17 cellular contexts compared by ENCODE assay signal in genomic region chr15:71048913-71049675, GRCh38.
DNase-seq lines count a peak whose midpoint lies in the region; ATAC-seq, FAIRE-seq and TF ChIP-seq lines count a peak whose summit lies in the region.
"Had no signal": no experiment of that assay in that cellular context is flagged by ENCODE, and none has a peak within 500 bp of the region (broad histone marks: within the 10 kb centered on the region; RNA-seq: fewer than 3 reads in every experiment).

No MANE protein-coding gene starts in this region.

- no peak for ATAC-seq in T-helper 17 cell
- ATAC-seq in HG02970 (IDR thresholded peaks at IDR 0.05; ENCODE audit: low FRiP score, unreplicated experiment) = no peak
- ATAC-seq: activated T-helper 17 cell treated with anti-CD3 and anti-CD28 coated beads, Interleukin-2, amount 50 U/mL, for 72 hours; left colon had no signal

- H3K36me3 Mint-ChIP-seq in T-helper 17 cell (ENCODE audit: low read depth) = no peaks in the 10 kb centered on the region

- no peak overlapping the region for H3K27ac Mint-ChIP-seq in T-helper 17 cell
- H3K27ac Mint-ChIP-seq: activated CD4-positive, alpha-beta T cell treated with anti-CD3 and anti-CD28 coated beads, Interleukin-2, amount 10 ng/mL, durations not matched to agents 24 days and 14 days; activated T-helper 17 cell treated with anti-CD3 and anti-CD28 coated beads, Interleukin-2, amount 50 U/mL, for 72 hours had no signal

- no peak overlapping the region for H3K4me3 Mint-ChIP-seq in T-helper 17 cell
- H3K4me3 Mint-ChIP-seq: activated CD4-positive, alpha-beta T cell treated with anti-CD3 and anti-CD28 coated beads, Interleukin-2, amount 10 ng/mL, durations not matched to agents 24 days and 14 days; activated T-helper 17 cell treated with anti-CD3 and anti-CD28 coated beads, Interleukin-2, amount 50 U/mL, for 72 hours; neural crest cell had no signal

- H3K9me3 ChIP-seq in T-helper 17 cell (ENCODE audit: control insufficient read depth, low read length, poor library complexity, severe bottlenecking) = no peaks in the 10 kb centered on the region
- H3K9me3 ChIP-seq: suprapubic skin had no signal

- DNase-seq in H54 (ENCODE audit: insufficient read length, low spot score) (peak; percentile 13), amniotic epithelial cell (ENCODE audit: low read depth) (peak; percentile 97), glomerular visceral epithelial cell (ENCODE audit: extremely low spot score) (peak; percentile 80), urothelium cell line (ENCODE audit: low spot score) (peak; percentile 54), Ammon's horn (ENCODE audit: low spot score) (no peak), T-helper 17 cell (no peak)
- DNase-seq: activated CD4-positive, alpha-beta T cell treated with anti-CD3 and anti-CD28 coated beads, Interleukin-2, amount 10 ng/mL, durations not matched to agents 24 days and 14 days; left colon; MM.1S had no signal

- FAIRE-seq in H54 (lab: Jason Lieb, UNC) (peak; percentile 41), urothelium cell line (lab: Jason Lieb, UNC) (no peak)
- FAIRE-seq: frontal cortex, GM12891, GM19239, H1 had no signal

- TF ChIP-seq POLR2A in H54 (IDR thresholded peaks at IDR 0.05; ENCODE audit: low read depth, low read length) = no peak

- no peaks in the 10 kb centered on the region for H3K4me1 Mint-ChIP-seq in T-helper 17 cell
- H3K4me1 Mint-ChIP-seq: activated CD4-positive, alpha-beta T cell treated with anti-CD3 and anti-CD28 coated beads, Interleukin-2, amount 10 ng/mL, durations not matched to agents 24 days and 14 days; activated T-helper 17 cell treated with anti-CD3 and anti-CD28 coated beads, Interleukin-2, amount 50 U/mL, for 72 hours had no signal

- peaks cover 4% of the 10 kb centered on the region for H3K27me3 Mint-ChIP-seq in T-helper 17 cell
- H3K27me3 Mint-ChIP-seq: activated CD4-positive, alpha-beta T cell treated with anti-CD3 and anti-CD28 coated beads, Interleukin-2, amount 10 ng/mL, durations not matched to agents 24 days and 14 days; activated T-helper 17 cell treated with anti-CD3 and anti-CD28 coated beads, Interleukin-2, amount 50 U/mL, for 72 hours had no signal

Comparison
In these comparisons a context has a peak if more than half of its experiments do, and no peak if none do; other contexts are left out.
1. DNase-seq: peak in H54 (single experiment), amniotic epithelial cell (single experiment), glomerular visceral epithelial cell (single experiment) and urothelium cell line (single experiment); none in Ammon's horn (single experiment) and T-helper 17 cell (0 of 3).